14 cellular contexts compared by ENCODE assay signal in genomic region chr20:44706371-44707258, GRCh38. TPM values are rescaled to one million over a fixed set of nuclear protein-coding genes. Genes with fewer than 3 reads are reported as not detected.
DNase-seq lines count a peak whose midpoint lies in the region; ATAC-seq and TF ChIP-seq lines count a peak whose summit lies in the region.
"Had no signal": no experiment of that assay in that cellular context is flagged by ENCODE, and none has a peak within 500 bp of the region (broad histone marks: within the 10 kb centered on the region; RNA-seq: fewer than 3 reads in every experiment).

No MANE protein-coding gene starts in this region.

- no peak overlapping the region for H2BK120ac ChIP-seq in mesenchymal stem cell (ENCODE audit: low read depth, low read length)

- DNase-seq in NCI-H526 (lab: John Stamatoyannopoulos, UW) (peak; percentile 10 to 57), NCI-H526 treated with DMSO at 0.1 percent for 48 hours (lab: John Stamatoyannopoulos, UW) (no peak), coronary artery (ENCODE audit: low spot score) (peak; percentile 97), mesenchymal stem cell (no peak), upper lobe of right lung (no peak), GM19238 (ENCODE audit: insufficient read length, low spot score) (no peak)
- no peak for DNase-seq in activated T-cell treated with anti-CD3 and anti-CD28 coated beads, Interleukin-2, amount 50 U/mL, for 1 hour
- DNase-seq: GF-D8, NCI-H1105 treated with DMSO at 0.1 percent for 48 hours had no signal

- peak overlapping the region; percentile 94 to 95 for H3K27ac ChIP-seq in coronary artery
- no peak overlapping the region for H3K27ac ChIP-seq in mesenchymal stem cell (ENCODE audit: low read length, poor library complexity, severe bottlenecking)
- peak overlapping the region; percentile 44 for H3K27ac ChIP-seq in upper lobe of right lung
- H3K27ac ChIP-seq: cardiac muscle cell had no signal

- H2BK15ac ChIP-seq in mesenchymal stem cell (ENCODE audit: low read depth, poor library complexity, severe bottlenecking) = no peak overlapping the region

- H2AFZ ChIP-seq in mesenchymal stem cell (ENCODE audit: low read depth, low read length) = no peak overlapping the region

- ATAC-seq in upper lobe of right lung (peak; percentile 38), HG03097 (IDR thresholded peaks at IDR 0.05; ENCODE audit: low FRiP score, unreplicated experiment) (no peak)
- ATAC-seq: HCT116 had no signal

- no peak overlapping the region for H2BK5ac ChIP-seq in mesenchymal stem cell (ENCODE audit: low read depth, low read length, poor library complexity, severe bottlenecking)

- no peaks in the 10 kb centered on the region for H3K79me1 ChIP-seq in mesenchymal stem cell (replicated peaks; ENCODE audit: low read length, poor library complexity, severe bottlenecking)

- H2AK5ac ChIP-seq in mesenchymal stem cell (ENCODE audit: low read length, severe bottlenecking) = peak overlapping the region; percentile 8

- H3K18ac ChIP-seq in mesenchymal stem cell (ENCODE audit: low read depth in 1 of 2, low read length in 2 of 2) = peak overlapping the region; percentile 24 to 79

- peak overlapping the region in 1 of 2 experiments; percentile 15 for H3K23ac ChIP-seq in mesenchymal stem cell (ENCODE audit: low read length in 2 of 2)

- H3K14ac ChIP-seq in mesenchymal stem cell (ENCODE audit: low read length in 2 of 2) = peak overlapping the region in 1 of 2 experiments; percentile 50

- TF ChIP-seq CTCF in coronary artery (IDR thresholded peaks at IDR 0.05) (no peak), upper lobe of right lung (IDR thresholded peaks at IDR 0.05) (no peak)

- H4K91ac ChIP-seq in mesenchymal stem cell (ENCODE audit: low read length) = peak overlapping the region; percentile 15

- no peaks in the 10 kb centered on the region for H3K9me3 ChIP-seq in mesenchymal stem cell (ENCODE audit: control insufficient read depth, low read length)
- H3K9me3 ChIP-seq in upper lobe of right lung = no peaks in the 10 kb centered on the region
- H3K9me3 ChIP-seq: A549 had no signal

- H3K4me2 ChIP-seq in mesenchymal stem cell (ENCODE audit: low read length, poor library complexity, severe bottlenecking) = no peak overlapping the region
- H3K4me2 ChIP-seq: A549 had no signal

- no peaks in the 10 kb centered on the region for H3K27me3 ChIP-seq in mesenchymal stem cell (ENCODE audit: control insufficient read depth in 1 of 2, insufficient read depth in 1 of 2, low read length in 2 of 2)
- no peaks in the 10 kb centered on the region for H3K27me3 ChIP-seq in upper lobe of right lung
- H3K27me3 ChIP-seq: cardiac muscle cell had no signal

- peak overlapping the region; percentile 1 to 65 for H2BK12ac ChIP-seq in mesenchymal stem cell (ENCODE audit: low read length in 2 of 2)

- intact Hi-C loops in upper lobe of right lung (cut with DNase I) = no loop called here

- WGBS in mesenchymal stem cell = 70% methylated on average over 10 of the region's 13 CpGs

- peak overlapping the region in 1 of 2 experiments; percentile 59 for H3K4ac ChIP-seq in mesenchymal stem cell (ENCODE audit: low read depth in 1 of 2, low read length in 2 of 2)

- peak overlapping the region; percentile 1 for H4K8ac ChIP-seq in mesenchymal stem cell (ENCODE audit: low read length)

- H3K36me3 ChIP-seq in mesenchymal stem cell (ENCODE audit: control insufficient read depth in 1 of 2, insufficient read depth in 2 of 2, low read depth in 1 of 2, low read length in 2 of 2) (no peaks in the 10 kb centered on the region), upper lobe of right lung (no peaks in the 10 kb centered on the region)
- H3K36me3 ChIP-seq: cardiac muscle cell had no signal

- H3K4me1 ChIP-seq in mesenchymal stem cell (ENCODE audit: control insufficient read depth, insufficient read depth, low read depth, low read length) (peaks cover 39% of the 10 kb centered on the region), upper lobe of right lung (peaks cover 25% of the 10 kb centered on the region)

- H3K4me3 ChIP-seq in coronary artery (no peak overlapping the region), mesenchymal stem cell (ENCODE audit: insufficient read depth in 1 of 2, low read depth in 1 of 2, low read length in 2 of 2) (no peak overlapping the region), upper lobe of right lung (no peak overlapping the region)
- H3K4me3 ChIP-seq: A549, cardiac muscle cell had no signal

- H3K9ac ChIP-seq in mesenchymal stem cell (ENCODE audit: low read length) = peak overlapping the region; percentile 86

RNA-seq across cellular contexts. Expression of gene CCN5, which starts 8.6 kb away (rescaled TPM):
- polyA plus RNA-seq in mesenchymal stem cell (2013, experiment 1 of 2) = 0.10 TPM
- 0.07 TPM for polyA plus RNA-seq in mesenchymal stem cell (2013, experiment 2 of 2)
- 112 TPM for total RNA-seq in upper lobe of right lung
- total RNA-seq: cardiac muscle cell, OCI-LY7 had no signal

RNA-seq across cellular contexts. Expression of gene KCNK15, which starts 39.0 kb away (rescaled TPM):
- not detected for polyA plus RNA-seq in mesenchymal stem cell (2013, experiment 1 of 2)
- polyA plus RNA-seq in mesenchymal stem cell (2013, experiment 2 of 2) = not detected
- 1.1 TPM for total RNA-seq in upper lobe of right lung
- total RNA-seq: cardiac muscle cell, OCI-LY7 had no signal

RNA-seq across cellular contexts. Expression of gene ADA, which starts 55.1 kb away (rescaled TPM):
- polyA plus RNA-seq in mesenchymal stem cell (2013, experiment 1 of 2) = 13.9 TPM
- 14.1 TPM for polyA plus RNA-seq in mesenchymal stem cell (2013, experiment 2 of 2)
- 5.8 TPM for total RNA-seq in upper lobe of right lung

Comparison
In these comparisons a context has a peak if more than half of its experiments do, and no peak if none do; other contexts are left out.
1. DNase-seq: peak in NCI-H526 (2 of 2) and coronary artery (single experiment); none in NCI-H526 treated with DMSO at 0.1 percent for 48 hours (single experiment), mesenchymal stem cell (single experiment), upper lobe of right lung (single experiment), GM19238 (single experiment) and activated T-cell treated with anti-CD3 and anti-CD28 coated beads, Interleukin-2, amount 50 U/mL, for 1 hour (single experiment).